Comparison of ENCODE assay signal across 1 cellular context in genomic region chr11:123549901-123550619, GRCh38.
TF ChIP-seq lines count a peak whose summit lies in the region.

No MANE protein-coding gene starts in this region.

TF ChIP-seq in GM23338, 12 proteins besides CTCF, POLR2A, EP300 and RAD21 (continued from another document):
- TF ChIP-seq ZNF462 (CRISPR knock-in tag; IDR thresholded peaks at IDR 0.05): no peak
- no peak for TF ChIP-seq REST (IDR thresholded peaks at IDR 0.05; ENCODE audit: unreplicated experiment)
- no peak for TF ChIP-seq EZH2phosphoT487 (IDR thresholded peaks at IDR 0.05; ENCODE audit: unreplicated experiment)
